ENCODE assay signal across 14 cellular contexts in genomic region chr2:71500426-71501079, GRCh38. TPM values are rescaled to one million over a fixed set of nuclear protein-coding genes. Genes with fewer than 3 reads are reported as not detected.
DNase-seq lines count a peak whose midpoint lies in the region; ATAC-seq, FAIRE-seq and TF ChIP-seq lines count a peak whose summit lies in the region.
"Had no signal": no experiment of that assay in that cellular context is flagged by ENCODE, and none has a peak within 500 bp of the region (broad histone marks: within the 10 kb centered on the region; RNA-seq: fewer than 3 reads in every experiment).

No MANE protein-coding gene starts in this region.

- no peak for TF ChIP-seq CTCF in WTC11 (IDR thresholded peaks at IDR 0.05)
- TF ChIP-seq CTCF in fibroblast of the aortic adventitia (IDR thresholded peaks at IDR 0.05; ENCODE audit: insufficient read depth, low read length): no peak

- POLR2A ChIA-PET in WTC11 (lab: Charles Lee): no interaction called here

- no peaks in the 10 kb centered on the region for H3K36me3 Mint-ChIP-seq in WTC11

- CTCF ChIA-PET in WTC11 (lab: Charles Lee): interaction anchor here (1.5 kb wide), 1 partner anchor 10 kb away, joined by 4 read pairs; no protein-coding TSS in a partner anchor

- no peak for DNase-seq in WTC11 (ENCODE audit: low spot score)
- peak; percentile 16 for DNase-seq in fibroblast of the aortic adventitia (ENCODE audit: low read depth)
- DNase-seq in mesenteric fat pad (ENCODE audit: low spot score): peak; percentile 76
- DNase-seq in urothelium cell line (ENCODE audit: low spot score): no peak
- no peak for DNase-seq in retina
- DNase-seq in NCI-H524 (lab: John Stamatoyannopoulos, UW): no peak
- DNase-seq: activated naive CD4-positive, alpha-beta T cell treated with anti-CD3 and anti-CD28 coated beads for 36 hours; GM23248; WERI-Rb-1 had no signal

- H3K4me3 Mint-ChIP-seq in WTC11: no peak overlapping the region
- H3K4me3 Mint-ChIP-seq: activated naive CD4-positive, alpha-beta T cell treated with anti-CD3 and anti-CD28 coated beads for 36 hours; CD4-positive, alpha-beta T cell; central memory CD8-positive, alpha-beta T cell; stimulated activated naive CD8-positive, alpha-beta T cell treated with anti-CD3 and anti-CD28 coated beads, Interleukin-15, Interleukin-2, amounts not matched to agents 100 ng/mL and 50 ng/mL, for 24 hours had no signal

- ATAC-seq in WTC11: peak; percentile 10; the same call in 1 of the 2 replicates
- ATAC-seq in GM18870 (IDR thresholded peaks at IDR 0.05; ENCODE audit: unreplicated experiment): no peak

- H3K9me3 Mint-ChIP-seq in WTC11: no peaks in the 10 kb centered on the region
- H3K9me3 Mint-ChIP-seq: activated naive CD4-positive, alpha-beta T cell treated with anti-CD3 and anti-CD28 coated beads for 36 hours; CD4-positive, alpha-beta T cell; central memory CD8-positive, alpha-beta T cell; stimulated activated naive CD8-positive, alpha-beta T cell treated with anti-CD3 and anti-CD28 coated beads, Interleukin-15, Interleukin-2, amounts not matched to agents 100 ng/mL and 50 ng/mL, for 24 hours had no signal

- no peak overlapping the region for H3K4me3 ChIP-seq in fibroblast of the aortic adventitia (ENCODE audit: low read depth, low read length)
- H3K4me3 ChIP-seq: GM23248, SK-N-MC had no signal

- H3K27me3 Mint-ChIP-seq in WTC11 (ENCODE audit: low read depth): no peaks in the 10 kb centered on the region; the same call in 1 of the 2 replicates
- H3K27me3 Mint-ChIP-seq: CD4-positive, alpha-beta T cell had no signal

- peaks cover 42% of the 10 kb centered on the region for H3K4me1 Mint-ChIP-seq in WTC11
- H3K4me1 Mint-ChIP-seq: central memory CD8-positive, alpha-beta T cell had no signal

- FAIRE-seq in urothelium cell line (lab: Jason Lieb, UNC): peak; percentile 17

- no peak overlapping the region for H3K27ac Mint-ChIP-seq in WTC11
- H3K27ac Mint-ChIP-seq: activated naive CD4-positive, alpha-beta T cell treated with anti-CD3 and anti-CD28 coated beads for 36 hours; CD4-positive, alpha-beta T cell; stimulated activated naive CD8-positive, alpha-beta T cell treated with anti-CD3 and anti-CD28 coated beads, Interleukin-15, Interleukin-2, amounts not matched to agents 100 ng/mL and 50 ng/mL, for 24 hours had no signal

TF ChIP-seq in WTC11, 78 proteins besides CTCF, POLR2A, EP300 and RAD21:
- peak; percentile 93; the same call in 1 of the 2 replicates for TF ChIP-seq ETV6 (CRISPR knock-in tag; IDR thresholded peaks at IDR 0.05)
- TF ChIP-seq ZNF532 (CRISPR knock-in tag; IDR thresholded peaks at IDR 0.05; ENCODE audit: borderline replicate concordance): no peak
TF ChIP-seq in WTC11: peak in this region for 1.

RNA-seq across cellular contexts. Expression of gene DYSF, which starts 47.2 kb away (rescaled TPM):
- total RNA-seq in WTC11 (2021): 14.8 to 15.5 TPM (median 15.0 TPM) in 3 replicates
- 0.18 and 1.2 TPM in 2 replicates for total RNA-seq in fibroblast of the aortic adventitia (ENCODE audit: low replicate concordance)
- 54.1 TPM for total RNA-seq in mesenteric fat pad

Comparison
In these comparisons a context has a peak if more than half of its experiments do, and no peak if none do; other contexts are left out.
1. DNase-seq: peak in fibroblast of the aortic adventitia (single experiment) and mesenteric fat pad (single experiment); none in WTC11 (single experiment), urothelium cell line (single experiment), retina (single experiment) and NCI-H524 (0 of 2).